Comparison of ENCODE assay signal across 9 cellular contexts in the genomic region with DNA sequence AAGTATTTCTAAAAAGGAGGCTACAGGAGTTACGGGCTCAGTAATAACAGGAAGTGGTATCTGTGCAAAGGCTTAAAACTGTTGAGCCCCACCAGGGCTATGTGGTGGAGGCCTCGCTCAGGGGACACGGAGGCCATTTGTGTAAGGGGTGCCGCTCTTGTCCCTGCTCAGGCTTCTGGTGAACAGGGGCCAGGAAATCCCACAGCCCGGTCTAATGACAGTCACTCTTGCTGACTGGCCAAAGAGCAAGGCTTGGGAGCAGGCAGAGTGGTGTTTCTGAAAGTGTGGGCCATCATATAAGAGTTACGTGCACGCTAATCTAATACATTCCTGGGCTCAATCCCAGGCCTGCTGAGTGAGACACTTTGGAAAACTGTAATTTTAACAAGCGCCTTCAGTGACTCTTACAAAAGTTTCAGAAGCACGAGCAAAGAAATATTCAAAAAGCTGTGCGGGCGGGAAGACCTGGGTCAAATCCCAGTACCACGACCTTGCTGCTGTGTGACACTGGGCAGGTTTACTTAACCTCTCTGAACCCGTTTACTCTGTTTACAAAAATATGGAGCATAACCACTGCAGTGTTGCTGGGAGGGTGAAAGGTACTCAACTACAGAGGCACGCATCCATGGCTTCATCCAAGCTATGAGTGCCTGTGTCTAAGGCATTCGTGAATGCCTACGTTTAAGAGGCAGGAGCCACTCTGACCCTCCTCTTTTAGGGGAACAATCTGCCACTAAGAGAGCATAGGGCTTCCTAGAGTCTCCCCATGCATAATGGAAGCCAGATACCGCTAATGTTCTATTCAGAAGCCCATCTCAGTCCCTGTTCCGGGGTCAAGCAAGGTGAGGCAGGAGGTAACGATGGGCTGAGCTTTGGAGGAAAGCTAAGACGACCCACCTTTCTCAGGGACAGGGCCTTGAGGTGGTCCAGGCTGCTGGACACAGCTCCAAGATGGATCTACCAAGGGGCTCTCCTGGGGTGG. TPM values are rescaled to one million over a fixed set of nuclear protein-coding genes. Genes with fewer than 3 reads are reported as not detected.
DNase-seq lines count a peak whose midpoint lies in the region; ATAC-seq and TF ChIP-seq lines count a peak whose summit lies in the region.
"Had no signal": no experiment of that assay in that cellular context is flagged by ENCODE, and none has a peak within 500 bp of the region (broad histone marks: within the 10 kb centered on the region; RNA-seq: fewer than 3 reads in every experiment).

No MANE protein-coding gene starts in this region.

- H3K9me3 Mint-ChIP-seq in HFFc6: no peaks in the 10 kb centered on the region
- H3K9me3 Mint-ChIP-seq in activated CD4-positive, alpha-beta memory T cell treated with anti-CD3 and anti-CD28 coated beads, Interleukin-2, amount 10 ng/mL, durations not matched to agents 7 days and 5 days: no peaks in the 10 kb centered on the region

- peaks cover 71% of the 10 kb centered on the region for H3K4me1 Mint-ChIP-seq in HFFc6 (ENCODE audit: low read depth)
- peaks cover 51% of the 10 kb centered on the region for H3K4me1 Mint-ChIP-seq in activated CD4-positive, alpha-beta memory T cell treated with anti-CD3 and anti-CD28 coated beads, Interleukin-2, amount 10 ng/mL, durations not matched to agents 7 days and 5 days

- ATAC-seq in stimulated activated naive CD8-positive, alpha-beta T cell treated with anti-CD3 and anti-CD28 coated beads, Interleukin-15, Interleukin-2, amounts not matched to agents 100 U/mL and 50 U/mL, for 24 hours: peak; percentile 17
- ATAC-seq in HG02759 (IDR thresholded peaks at IDR 0.05; ENCODE audit: unreplicated experiment) (no peak), HG02571 (IDR thresholded peaks at IDR 0.05; ENCODE audit: unreplicated experiment) (no peak)

- H3K4me1 ChIP-seq in right atrium auricular region: peaks cover 0 to 24% of the 10 kb centered on the region in 2 donors

- CTCF ChIA-PET in activated CD4-positive, alpha-beta memory T cell treated with anti-CD3 and anti-CD28 coated beads, Interleukin-2, amount 10 ng/mL, durations not matched to agents 7 days and 5 days (lab: Charles Lee): interaction anchor here (0.7 to 2.3 kb wide), 7 partner anchors 8 to 78 kb away, joined by 3 to 7 read pairs (median 5); no protein-coding TSS in a partner anchor

- DNase-seq in HFFc6 (no peak), right atrium auricular region (ENCODE audit: low spot score) (no peak), pons (ENCODE audit: low spot score) (no peak)
- peak; percentile 46 for DNase-seq in activated CD4-positive, alpha-beta memory T cell treated with anti-CD3 and anti-CD28 coated beads, Interleukin-2, amount 10 ng/mL, durations not matched to agents 7 days and 5 days
- DNase-seq in stimulated activated naive CD8-positive, alpha-beta T cell treated with anti-CD3 and anti-CD28 coated beads, Interleukin-15, Interleukin-2, amounts not matched to agents 100 U/mL and 50 U/mL, for 24 hours: no peak
- DNase-seq: NCI-H446 treated with DMSO at 0.1 percent for 48 hours had no signal

- peak overlapping the region; percentile 35 to 54 for H3K27ac ChIP-seq in right atrium auricular region

- POLR2A ChIA-PET in activated CD4-positive, alpha-beta memory T cell treated with anti-CD3 and anti-CD28 coated beads, Interleukin-2, amount 10 ng/mL, durations not matched to agents 7 days and 5 days (lab: Charles Lee): interaction anchor here (0.6 to 5.9 kb wide), 14 partner anchors 8 to 222 kb away, joined by 3 to 124 read pairs (median 4); no protein-coding TSS in a partner anchor

- H3K4me3 Mint-ChIP-seq in HFFc6: peak overlapping the region; percentile 94
- peak overlapping the region; percentile 93 for H3K4me3 Mint-ChIP-seq in activated CD4-positive, alpha-beta memory T cell treated with anti-CD3 and anti-CD28 coated beads, Interleukin-2, amount 10 ng/mL, durations not matched to agents 7 days and 5 days

- peak overlapping the region; percentile 85 for H3K27ac Mint-ChIP-seq in HFFc6
- H3K27ac Mint-ChIP-seq in activated CD4-positive, alpha-beta memory T cell treated with anti-CD3 and anti-CD28 coated beads, Interleukin-2, amount 10 ng/mL, durations not matched to agents 7 days and 5 days: peak overlapping the region; percentile 85

- no peaks in the 10 kb centered on the region for H3K27me3 ChIP-seq in right atrium auricular region

- H3K27me3 Mint-ChIP-seq in HFFc6 (ENCODE audit: insufficient read depth): peaks cover 1% of the 10 kb centered on the region
- H3K27me3 Mint-ChIP-seq in activated CD4-positive, alpha-beta memory T cell treated with anti-CD3 and anti-CD28 coated beads, Interleukin-2, amount 10 ng/mL, durations not matched to agents 7 days and 5 days: peaks cover 6% of the 10 kb centered on the region

- H3K9me3 ChIP-seq in right atrium auricular region: no peaks in the 10 kb centered on the region

- TF ChIP-seq CTCF in HFFc6 (IDR thresholded peaks at IDR 0.05): no peak
- no peak for TF ChIP-seq CTCF in right atrium auricular region (IDR thresholded peaks at IDR 0.05)

- H3K4me3 ChIP-seq in right atrium auricular region: peak overlapping the region; percentile 50 to 62

- H3K36me3 ChIP-seq in right atrium auricular region: no peaks in the 10 kb centered on the region

- peaks cover 47% of the 10 kb centered on the region for H3K36me3 Mint-ChIP-seq in HFFc6 (ENCODE audit: low read depth)
- H3K36me3 Mint-ChIP-seq in activated CD4-positive, alpha-beta memory T cell treated with anti-CD3 and anti-CD28 coated beads, Interleukin-2, amount 10 ng/mL, durations not matched to agents 7 days and 5 days (ENCODE audit: low read depth): peaks cover 48% of the 10 kb centered on the region

RNA-seq across cellular contexts. Expression of gene ATP10A, which starts 2.0 kb away (rescaled TPM):
- 10 to 100 TPM; 31.0 to 39.5 (median 33.9) TPM for total RNA-seq in HFFc6 (2021; fragmentation: NEBNext Ultra II Directional; extraction: Animal tissue kit (Norgen Biotek cat#: 25700))
- total RNA-seq in activated CD4-positive, alpha-beta memory T cell treated with anti-CD3 and anti-CD28 coated beads, Interleukin-2, amount 10 ng/mL, durations not matched to agents 7 days and 5 days: 10 to 100 TPM; 35.8 to 36.5 TPM
- 1 to 10 TPM; 3.2 to 6.0 TPM for total RNA-seq in right atrium auricular region
- total RNA-seq: pulmonary artery endothelial cell had no signal

Comparison
In these comparisons a context has a peak if more than half of its experiments do, and no peak if none do; other contexts are left out.
1. RNA of gene ATP10A, which starts 2.0 kb away (total RNA-seq): 35.8 to 36.5 TPM in activated CD4-positive, alpha-beta memory T cell treated with anti-CD3 and anti-CD28 coated beads, Interleukin-2, amount 10 ng/mL, durations not matched to agents 7 days and 5 days and 31.0 to 39.5 TPM in HFFc6; 3.2 to 6.0 TPM in right atrium auricular region; every median in the first group is over 4 times any median in the second.